15 cellular contexts compared by ENCODE assay signal in the genomic region with DNA sequence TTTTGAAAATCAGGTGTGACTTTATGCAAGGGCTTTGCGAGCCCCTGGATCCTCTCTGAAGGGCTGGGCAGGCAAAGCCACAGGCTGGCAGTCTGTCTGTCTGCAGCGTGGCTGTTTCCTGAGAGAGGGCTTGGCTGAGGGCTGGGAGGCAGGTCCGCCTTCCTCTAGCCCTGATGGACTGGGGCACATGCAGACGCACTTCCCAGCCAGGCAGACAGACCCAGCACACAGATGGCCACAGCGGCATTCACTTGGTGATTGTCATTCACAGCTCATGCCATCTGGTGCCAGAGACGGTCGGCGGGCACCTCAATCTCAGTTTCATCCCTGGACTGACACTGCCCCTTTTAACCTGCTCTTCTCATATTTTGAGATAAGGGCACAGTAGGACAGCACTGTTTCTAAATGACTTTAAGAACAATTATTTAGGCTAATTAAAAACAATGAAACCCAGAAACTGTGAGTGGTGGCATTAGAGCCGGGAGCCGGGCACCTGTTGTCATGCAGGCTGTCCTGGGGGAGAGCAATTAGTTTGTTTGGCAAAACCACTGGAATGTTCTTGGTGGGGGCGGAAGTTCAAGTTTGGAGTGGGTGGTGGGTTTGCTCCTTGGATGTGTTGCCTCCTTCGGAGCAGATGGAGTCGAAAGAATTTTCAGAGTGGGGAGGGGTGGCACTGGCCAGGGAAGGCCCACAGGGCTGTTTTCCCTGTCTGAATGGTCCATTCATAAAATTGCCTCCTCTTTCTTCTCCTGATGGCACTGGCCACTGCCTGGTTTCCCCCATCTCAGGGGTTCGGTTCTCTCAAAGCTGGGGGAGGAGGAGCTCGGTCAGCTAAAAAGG. TPM values are rescaled to one million over a fixed set of nuclear protein-coding genes. Genes with fewer than 3 reads are reported as not detected.
DNase-seq lines count a peak whose midpoint lies in the region; ATAC-seq and TF ChIP-seq lines count a peak whose summit lies in the region.
"Had no signal": no experiment of that assay in that cellular context is flagged by ENCODE, and none has a peak within 500 bp of the region (broad histone marks: within the 10 kb centered on the region; RNA-seq: fewer than 3 reads in every experiment).

No MANE protein-coding gene starts in this region.

- WGBS in heart right ventricle, 2 donors: 36 to 56% methylated on average over 15 of the region's 15 CpGs

- no peak for TF ChIP-seq CTCF in heart right ventricle (IDR thresholded peaks at IDR 0.05)

- peaks cover 4 to 86% (median 45%) of the 10 kb centered on the region in 9 donors for H3K4me1 ChIP-seq in heart right ventricle
- H3K4me1 ChIP-seq: pancreas, upper lobe of right lung had no signal

- intact Hi-C loops in heart right ventricle (cut with DNase I): loop anchor here in 8 of 10 donors (2.0 to 5.0 kb wide), 4 partner anchors 33 to 69 kb away; partner anchors contain the start of gene RBM20 (in 1 of the 8)

- ATAC-seq in heart right ventricle (peak; percentile 54 to 88 (median 80)), GM21390 (IDR thresholded peaks at IDR 0.05; ENCODE audit: unreplicated experiment) (no peak), HG02571 (IDR thresholded peaks at IDR 0.05; ENCODE audit: unreplicated experiment) (no peak)
- no peak for ATAC-seq in stimulated activated naive B cell treated with anti-CD40 and anti-IgM and Interleukin-4, amounts not matched to agents 10 μg/mL and 1 μg/mL and 100 μg/mL, for 72 hours (replicated peaks)
- no peak for ATAC-seq in effector memory CD8-positive, alpha-beta T cell (replicated peaks)
- ATAC-seq: activated CD8-positive, alpha-beta T cell treated with anti-CD3 and anti-CD28 coated beads, Interleukin-2, amount 10 ng/mL, durations not matched to agents 7 days and 5 days; upper lobe of right lung had no signal

- H3K9me3 ChIP-seq in heart right ventricle: no peaks in the 10 kb centered on the region
- H3K9me3 ChIP-seq: pancreas, upper lobe of right lung had no signal

- H3K36me3 ChIP-seq in heart right ventricle: no peaks in the 10 kb centered on the region
- H3K36me3 ChIP-seq: pancreas, upper lobe of right lung had no signal

- H3K36me3 Mint-ChIP-seq in stimulated activated naive B cell treated with anti-CD40 and anti-IgM and Interleukin-4, amounts not matched to agents 10 μg/mL and 1 μg/mL and 100 μg/mL, for 72 hours: no peaks in the 10 kb centered on the region
- H3K36me3 Mint-ChIP-seq in effector memory CD8-positive, alpha-beta T cell (ENCODE audit: insufficient read depth): no peaks in the 10 kb centered on the region
- H3K36me3 Mint-ChIP-seq: CD14-positive monocyte had no signal

- peak; percentile 6 for DNase-seq in NCI-H2227 (lab: John Stamatoyannopoulos, UW; ENCODE audit: unreplicated experiment)
- DNase-seq in NCI-H2227 treated with DMSO at 0.1 percent for 48 hours (lab: John Stamatoyannopoulos, UW): no peak
- DNase-seq in SHP77 treated with DMSO at 0.1 percent for 48 hours (lab: John Stamatoyannopoulos, UW): peak; percentile 16
- peak; percentile 39 to 51 for DNase-seq in heart right ventricle
- no peak for DNase-seq in stimulated activated naive B cell treated with anti-CD40 and anti-IgM and Interleukin-4, amounts not matched to agents 10 μg/mL and 1 μg/mL and 100 μg/mL, for 72 hours
- DNase-seq in effector memory CD8-positive, alpha-beta T cell: no peak
- DNase-seq: activated CD8-positive, alpha-beta T cell treated with anti-CD3 and anti-CD28 coated beads, Interleukin-2, amount 10 ng/mL, durations not matched to agents 7 days and 5 days; KBM-7; NCI-H526; pancreas; stimulated activated naive CD4-positive, alpha-beta T cell treated with Interleukin-2 at 50 U/mL for 16 hours; upper lobe of right lung had no signal

- H3K27me3 ChIP-seq in heart right ventricle: peaks cover 0 to 2% (median 0%) of the 10 kb centered on the region in 7 donors
- H3K27me3 ChIP-seq: pancreas had no signal

- H3K4me3 ChIP-seq in heart right ventricle: no peak overlapping the region
- H3K4me3 ChIP-seq: pancreas, upper lobe of right lung had no signal

- H3K27ac ChIP-seq in heart right ventricle: peak overlapping the region in 9 of 10 donors; percentile 8 to 89 (median 81)
- H3K27ac ChIP-seq: pancreas, upper lobe of right lung had no signal

- H3K27me3 Mint-ChIP-seq in stimulated activated naive B cell treated with anti-CD40 and anti-IgM and Interleukin-4, amounts not matched to agents 10 μg/mL and 1 μg/mL and 100 μg/mL, for 72 hours: peaks cover 21 to 41% of the 10 kb centered on the region in 2 donors
- H3K27me3 Mint-ChIP-seq in effector memory CD8-positive, alpha-beta T cell: peaks cover 17 to 32% of the 10 kb centered on the region in 2 donors

- H3K27ac Mint-ChIP-seq in stimulated activated naive B cell treated with anti-CD40 and anti-IgM and Interleukin-4, amounts not matched to agents 10 μg/mL and 1 μg/mL and 100 μg/mL, for 72 hours: peak overlapping the region; percentile 5
- H3K27ac Mint-ChIP-seq in effector memory CD8-positive, alpha-beta T cell: no peak overlapping the region
- H3K27ac Mint-ChIP-seq: activated CD8-positive, alpha-beta T cell treated with anti-CD3 and anti-CD28 coated beads, Interleukin-2, amount 10 ng/mL, durations not matched to agents 7 days and 5 days had no signal

- no peaks in the 10 kb centered on the region for H3K9me3 Mint-ChIP-seq in stimulated activated naive B cell treated with anti-CD40 and anti-IgM and Interleukin-4, amounts not matched to agents 10 μg/mL and 1 μg/mL and 100 μg/mL, for 72 hours
- H3K9me3 Mint-ChIP-seq in effector memory CD8-positive, alpha-beta T cell: no peaks in the 10 kb centered on the region
- H3K9me3 Mint-ChIP-seq: CD14-positive monocyte had no signal

- H3K4me3 Mint-ChIP-seq in stimulated activated naive B cell treated with anti-CD40 and anti-IgM and Interleukin-4, amounts not matched to agents 10 μg/mL and 1 μg/mL and 100 μg/mL, for 72 hours: no peak overlapping the region
- no peak overlapping the region for H3K4me3 Mint-ChIP-seq in effector memory CD8-positive, alpha-beta T cell
- H3K4me3 Mint-ChIP-seq: activated CD8-positive, alpha-beta T cell treated with anti-CD3 and anti-CD28 coated beads, Interleukin-2, amount 10 ng/mL, durations not matched to agents 7 days and 5 days; CD14-positive monocyte had no signal

- H3K4me1 Mint-ChIP-seq in stimulated activated naive B cell treated with anti-CD40 and anti-IgM and Interleukin-4, amounts not matched to agents 10 μg/mL and 1 μg/mL and 100 μg/mL, for 72 hours: peaks cover 8 to 17% of the 10 kb centered on the region in 2 donors
- no peaks in the 10 kb centered on the region for H3K4me1 Mint-ChIP-seq in effector memory CD8-positive, alpha-beta T cell (ENCODE audit: low read depth in 2 of 2)

RNA-seq across cellular contexts. Expression of gene RBM20, which starts 35.7 kb away (rescaled TPM):
- 100 to 1,000 TPM in 8 of 10 donors, 10 to 100 TPM in 2; 69.4 to 186 (median 145) TPM for total RNA-seq in heart right ventricle
- polyA plus RNA-seq in heart right ventricle: 10 to 100 TPM; 10.1 to 61.9 TPM
- polyA plus RNA-seq: CD14-positive monocyte had no signal

Comparison
In these comparisons a context has a peak if more than half of its experiments do, and no peak if none do; other contexts are left out.
1. DNase-seq: peak in NCI-H2227 (single experiment), SHP77 treated with DMSO at 0.1 percent for 48 hours (single experiment) and heart right ventricle (2 of 2); none in NCI-H2227 treated with DMSO at 0.1 percent for 48 hours (single experiment), stimulated activated naive B cell treated with anti-CD40 and anti-IgM and Interleukin-4, amounts not matched to agents 10 μg/mL and 1 μg/mL and 100 μg/mL, for 72 hours (single experiment) and effector memory CD8-positive, alpha-beta T cell (0 of 3).
2. ATAC-seq: peak in heart right ventricle (8 of 8); none in stimulated activated naive B cell treated with anti-CD40 and anti-IgM and Interleukin-4, amounts not matched to agents 10 μg/mL and 1 μg/mL and 100 μg/mL, for 72 hours (0 of 2), GM21390 (single experiment), effector memory CD8-positive, alpha-beta T cell (single experiment) and HG02571 (single experiment).